ENCODE assay signal across 8 cellular contexts in the genomic region with DNA sequence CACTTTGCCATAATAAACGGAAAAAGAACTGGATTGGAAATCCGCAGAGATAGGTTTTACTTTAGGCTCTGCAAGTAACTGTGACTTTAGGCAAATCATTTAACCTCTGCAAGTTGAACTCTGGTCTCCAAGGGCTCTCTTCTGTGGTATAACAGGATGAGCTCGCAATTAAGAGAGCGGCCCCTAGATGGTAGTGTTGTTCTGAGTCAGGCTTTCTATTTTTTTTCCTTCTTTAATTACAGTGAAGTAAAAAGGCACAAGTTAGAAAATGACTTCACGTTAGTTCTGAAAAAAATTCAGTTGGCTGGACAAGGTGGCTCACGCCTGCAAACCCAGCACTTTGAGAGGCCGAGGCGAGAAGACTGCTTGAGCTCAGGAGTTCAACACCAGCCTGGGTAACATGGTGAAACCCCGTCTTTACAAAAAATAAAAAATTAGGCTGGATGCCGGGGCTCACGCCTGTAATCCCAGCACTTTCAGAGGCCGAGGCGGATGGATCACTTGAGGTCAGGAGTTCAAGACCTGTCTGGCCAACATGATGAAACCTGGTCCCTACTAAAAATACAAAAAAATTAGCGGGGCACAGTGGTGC. TPM values are rescaled to one million over a fixed set of nuclear protein-coding genes. Genes with fewer than 3 reads are reported as not detected.
DNase-seq lines count a peak whose midpoint lies in the region; ATAC-seq, FAIRE-seq and TF ChIP-seq lines count a peak whose summit lies in the region.

No MANE protein-coding gene starts in this region.

- H3K9me3 ChIP-seq in upper lobe of left lung, result no peaks in the 10 kb centered on the region

- no peak overlapping the region for H3K27ac Mint-ChIP-seq in naive B cell

- no peaks in the 10 kb centered on the region for H3K36me3 Mint-ChIP-seq in naive B cell

- peak overlapping the region in 2 of 4 donors; percentile 42 to 57 for H3K27ac ChIP-seq in upper lobe of left lung

- no peaks in the 10 kb centered on the region for H3K27me3 ChIP-seq in upper lobe of left lung

- no peak overlapping the region for H3K4me3 ChIP-seq in upper lobe of left lung

- DNase-seq in D721Med (ENCODE audit: insufficient read length, low spot score) (peak; percentile 38), NCI-H345 treated with DMSO at 0.1 percent for 48 hours (lab: John Stamatoyannopoulos, UW; ENCODE audit: unreplicated experiment) (peak; percentile 16), naive B cell (peak; percentile 39), upper lobe of left lung (peak in 1 of 2 donors; percentile 38)
- DNase-seq in activated CD4-positive, alpha-beta T cell treated with anti-CD3 and anti-CD28 coated beads, Interleukin-2, amount 50 U/mL, for 1 hour, result peak; percentile 50

- H3K4me1 ChIP-seq in upper lobe of left lung, result peaks cover 0 to 3% (median 0%) of the 10 kb centered on the region in 4 donors

- no peaks in the 10 kb centered on the region for H3K4me1 Mint-ChIP-seq in naive B cell

- peaks cover 0 to 71% (median 9%) of the 10 kb centered on the region in 4 donors for H3K36me3 ChIP-seq in upper lobe of left lung

- peak; percentile 68 for FAIRE-seq in D721Med (lab: Jason Lieb, UNC)

- no peak for TF ChIP-seq POLR2A in upper lobe of left lung (IDR thresholded peaks at IDR 0.05)

- H3K27me3 Mint-ChIP-seq in naive B cell, result no peaks in the 10 kb centered on the region

- H3K9me3 Mint-ChIP-seq in naive B cell, result no peaks in the 10 kb centered on the region

- no peak for TF ChIP-seq EP300 in upper lobe of left lung (IDR thresholded peaks at IDR 0.05)

- 45 to 51% methylated on average over 13 of the region's 14 CpGs for WGBS in upper lobe of left lung, 2 donors

- H3K4me3 Mint-ChIP-seq in naive B cell, result no peak overlapping the region

- peak; percentile 91 for ATAC-seq in GM19328 (IDR thresholded peaks at IDR 0.05; ENCODE audit: unreplicated experiment)
- ATAC-seq in HG03196 (IDR thresholded peaks at IDR 0.05; ENCODE audit: unreplicated experiment), result peak; percentile 85
- peak; percentile 81 for ATAC-seq in esophagus mucosa
- ATAC-seq in naive B cell (ENCODE audit: low read depth in 2 of 2), result peak; percentile 75 to 86
- peak in 1 of 2 donors; percentile 77 for ATAC-seq in upper lobe of left lung (ENCODE audit: low FRiP score in 2 of 2)

- TF ChIP-seq CTCF in D721Med (IDR thresholded peaks at IDR 0.05; ENCODE audit: insufficient read depth, missing control alignments) (peak; percentile 84), upper lobe of left lung (IDR thresholded peaks at IDR 0.05) (peak; percentile 35 to 64 (median 56))

RNA-seq across cellular contexts. Expression of a gene that starts 18.0 kb away (rescaled TPM):
- total RNA-seq in esophagus mucosa, result 1,878 TPM
- 1,000 to 10,000 TPM; 2,210 to 4,498 (median 3,125) TPM for polyA plus RNA-seq in naive B cell (ENCODE audit: low read depth in 6 of 6)
- total RNA-seq in upper lobe of left lung, result 1,000 to 10,000 TPM in 5 of 6 donors, 100 to 1,000 TPM in 1; 887 to 2,310 (median 1,343) TPM
